In genomic region chr1:232376632-232377493, GRCh38 we compare ENCODE assay signal across 29 cellular contexts.
DNase-seq lines count a peak whose midpoint lies in the region; ATAC-seq, FAIRE-seq and TF ChIP-seq lines count a peak whose summit lies in the region.
"Had no signal": no experiment of that assay in that cellular context is flagged by ENCODE, and none has a peak within 500 bp of the region (broad histone marks: within the 10 kb centered on the region; RNA-seq: fewer than 3 reads in every experiment).

No MANE protein-coding gene starts in this region.

- H2BK20ac ChIP-seq in H1 (ENCODE audit: low read length) = no peak overlapping the region

- H3K18ac ChIP-seq in H1 (ENCODE audit: extremely low read depth, low read length) = no peak overlapping the region

- no peak for FAIRE-seq in H1 (lab: Jason Lieb, UNC)
- FAIRE-seq: colon, GM12892, HepG2, kidney had no signal

- no peaks in the 10 kb centered on the region for H3K9me3 ChIP-seq in right atrium auricular region
- H3K9me3 ChIP-seq in H1 (ENCODE audit: insufficient read depth in 2 of 2, low read depth in 1 of 2, low read length in 1 of 2) = no peaks in the 10 kb centered on the region
- no peaks in the 10 kb centered on the region for H3K9me3 ChIP-seq in skeletal muscle tissue (ENCODE audit: control insufficient read depth in 3 of 3, low read length in 3 of 3)

- POLR2A ChIA-PET in H1 (lab: Charles Lee; ENCODE audit: partially characterized antibody) = no interaction called here

- no peak overlapping the region for H2BK120ac ChIP-seq in H1 (replicated peaks; ENCODE audit: low read depth, low read length)

- H2BK15ac ChIP-seq in H1 (ENCODE audit: low read length) = no peak overlapping the region

- no peak for DNase-seq in Right ventricle myocardium inferior (ENCODE audit: missing footprints)
- DNase-seq in right atrium auricular region (ENCODE audit: low spot score) = no peak
- no peak for DNase-seq in H1 (ENCODE audit: low read depth in 1 of 2, low spot score in 2 of 2)
- DNase-seq in left ventricle myocardium superior = no peak
- DNase-seq in NCI-H1105 (lab: John Stamatoyannopoulos, UW) = no peak
- DNase-seq in cortex of kidney (lab: John Stamatoyannopoulos, UW) = no peak
- DNase-seq in NCI-H1694 treated with DMSO at 0.1 percent for 48 hours (lab: John Stamatoyannopoulos, UW) = no peak
- DNase-seq: 8988T; activated CD4-positive, alpha-beta T cell treated with anti-CD3 and anti-CD28 coated beads, Interleukin-2, amount 10 ng/mL, durations not matched to agents 24 days and 14 days; activated effector memory CD4-positive, alpha-beta T cell treated with anti-CD3 and anti-CD28 coated beads, Interleukin-2, amount 50 U/mL, for 16 hours; activated T-cell treated with anti-CD3 and anti-CD28 coated beads, Interleukin-2, amount 50 U/mL, for 24 hours; aorta; COR-L47; effector CD4-positive, alpha-beta T cell; H9; Karpas-422; kidney; NCI-H1436; NCI-H2107; NCI-H345; T1000 had no signal

- TF ChIP-seq RAD21 in H1 (IDR thresholded peaks at IDR 0.05 in 1 of 2, conservative IDR thresholded peaks at IDR 0.05 in 1 of 2; ENCODE audit: low read depth in 2 of 2, low read length in 2 of 2) = no peak

- no peak overlapping the region for H2AFZ ChIP-seq in H1 (ENCODE audit: low read length)

- intact Hi-C loops in Right ventricle myocardium inferior (cut with DNase I) = loop anchor here (5.0 kb wide), 1 partner anchor 55 kb away; no protein-coding TSS in a partner anchor
- intact Hi-C loops in left ventricle myocardium superior (cut with micrococcal nuclease) = no loop called here

- no peak overlapping the region for H3K56ac ChIP-seq in H1 (replicated peaks; ENCODE audit: insufficient read length, low read depth, low read length)

- no peak overlapping the region for H2AK5ac ChIP-seq in H1 (ENCODE audit: low read depth, low read length)

- H3K79me1 ChIP-seq in H1 (ENCODE audit: low read depth, low read length) = no peaks in the 10 kb centered on the region

- H3K27ac ChIP-seq in right atrium auricular region (no peak overlapping the region), H1 (ENCODE audit: low read depth, low read length) (no peak overlapping the region), skeletal muscle tissue (ENCODE audit: low read depth, low read length) (peak overlapping the region; percentile 43)
- H3K27ac ChIP-seq: epithelial cell of prostate had no signal

- H3K4me1 ChIP-seq in right atrium auricular region (peaks cover 0 to 34% of the 10 kb centered on the region in 2 donors), H1 (replicated peaks in 1 of 4; ENCODE audit: control insufficient read depth in 3 of 4, insufficient read depth in 4 of 4, low read length in 3 of 4) (peaks cover 0 to 2% (median 0%) of the 10 kb centered on the region in 4 experiments; a peak in 2 of 7 replicates), skeletal muscle tissue (ENCODE audit: control insufficient read depth in 3 of 3, insufficient read depth in 3 of 3, low read length in 3 of 3) (peaks cover 23 to 30% (median 24%) of the 10 kb centered on the region in 3 donors)

- H4K5ac ChIP-seq in H1 (ENCODE audit: insufficient read length, low read depth, low read length) = no peak overlapping the region

- TF ChIP-seq CTCF in right atrium auricular region (IDR thresholded peaks at IDR 0.05) = no peak
- TF ChIP-seq CTCF in H1 (IDR thresholded peaks at IDR 0.05; ENCODE audit: control extremely low read depth in 1 of 3, insufficient read depth in 1 of 3, low read depth in 1 of 3, low read length in 3 of 3) = no peak

- H4K91ac ChIP-seq in H1 (replicated peaks; ENCODE audit: insufficient read length, low read length) = no peak overlapping the region

- WGBS in H1 (ENCODE audit: extremely low coverage in 1 of 2, insufficient coverage in 1 of 2, insufficient read length in 1 of 2, insufficient replicate concordance in 2 of 2, low coverage in 1 of 2, low lambda C conversion rate in 2 of 2, missing lambda C conversion rate in 1 of 2), 2 experiments = 89% methylated on average over 16 of the region's 16 CpGs; no CpG with 5 or more reads in 1 of the 2 experiments

- H3K4me3 ChIP-seq in right atrium auricular region (no peak overlapping the region), H1 (ENCODE audit: extremely low read depth in 1 of 4, insufficient read depth in 2 of 4, low read depth in 3 of 4, low read length in 4 of 4) (no peak overlapping the region), skeletal muscle tissue (ENCODE audit: low read length in 3 of 3) (peak overlapping the region in 2 of 3 donors; percentile 31 to 37)

- no peak overlapping the region for H3K23ac ChIP-seq in H1 (ENCODE audit: insufficient read length)

- no peaks in the 10 kb centered on the region for H4K20me1 ChIP-seq in H1 (replicated peaks in 1 of 2; ENCODE audit: control insufficient read depth in 1 of 2, insufficient read depth in 2 of 2, low read length in 2 of 2)

- H2BK5ac ChIP-seq in H1 (ENCODE audit: low read depth, low read length) = no peak overlapping the region

- H3K27me3 ChIP-seq in right atrium auricular region (no peaks in the 10 kb centered on the region), H1 (replicated peaks in 1 of 4; ENCODE audit: control insufficient read depth in 3 of 4, extremely low read depth in 1 of 4, insufficient read depth in 3 of 4, low read length in 3 of 4) (no peaks in the 10 kb centered on the region; a peak in 1 of 7 replicates), skeletal muscle tissue (ENCODE audit: control insufficient read depth in 3 of 3, insufficient read depth in 3 of 3, low read length in 3 of 3) (no peaks in the 10 kb centered on the region)

- no peak overlapping the region for H3K9ac ChIP-seq in H1 (replicated peaks in 1 of 4; ENCODE audit: extremely low read depth in 1 of 4, low read depth in 3 of 4, low read length in 3 of 4)
- no peak overlapping the region for H3K9ac ChIP-seq in skeletal muscle tissue (ENCODE audit: low read depth in 1 of 3, low read length in 3 of 3)

- H3K23me2 ChIP-seq in H1 (ENCODE audit: low read depth, low read length) = no peaks in the 10 kb centered on the region

- peak; percentile 70 for ATAC-seq in Right ventricle myocardium inferior
- peak; percentile 75 for ATAC-seq in left ventricle myocardium superior
- ATAC-seq: HepG2; Panc1; stimulated activated memory B cell treated with anti-CD40 and anti-IgM and Interleukin-4, amounts not matched to agents 10 μg/mL and 1 μg/mL and 100 μg/mL, for 72 hours; WTC11 had no signal

- peak overlapping the region; percentile 42; the same call in 1 of the 2 replicates for H4K8ac ChIP-seq in H1 (ENCODE audit: extremely low read depth, insufficient read depth, low read length)

- no peaks in the 10 kb centered on the region for H3K36me3 ChIP-seq in right atrium auricular region
- H3K36me3 ChIP-seq in H1 (ENCODE audit: control insufficient read depth in 2 of 4, insufficient read depth in 4 of 4, low read length in 3 of 4) = no peaks in the 10 kb centered on the region
- no peaks in the 10 kb centered on the region for H3K36me3 ChIP-seq in skeletal muscle tissue (ENCODE audit: control insufficient read depth in 3 of 3, insufficient read depth in 3 of 3, low read length in 3 of 3)

- H2BK12ac ChIP-seq in H1 (ENCODE audit: low read depth, low read length) = no peak overlapping the region; the same call in 1 of the 2 replicates

- no peak overlapping the region for H3K4me2 ChIP-seq in H1 (ENCODE audit: insufficient read depth in 1 of 2, low read depth in 2 of 2, low read length in 2 of 2)

- TF ChIP-seq EP300 in H1 (IDR thresholded peaks at IDR 0.05; ENCODE audit: borderline replicate concordance in 1 of 2, low read depth in 2 of 2, low read length in 2 of 2) = no peak

- H3K79me2 ChIP-seq in H1 (ENCODE audit: control insufficient read depth in 1 of 2, insufficient read depth in 2 of 2, low read length in 2 of 2) = no peaks in the 10 kb centered on the region

- CTCF ChIA-PET in H1 (lab: Charles Lee; ENCODE audit: partially characterized antibody) = interaction anchor here (1.1 kb wide), 1 partner anchor 10 kb away, joined by 3 read pairs; no protein-coding TSS in a partner anchor

- TF ChIP-seq POLR2A in H1 (IDR thresholded peaks at IDR 0.05; ENCODE audit: control extremely low read depth in 1 of 2, low read depth in 2 of 2, low read length in 2 of 2) = no peak

- no peak overlapping the region for H3K4ac ChIP-seq in H1 (replicated peaks; ENCODE audit: insufficient read length, low read depth, low read length)

- no peak overlapping the region for H3K14ac ChIP-seq in H1 (ENCODE audit: insufficient read length)

TF ChIP-seq in H1, 55 proteins besides CTCF, POLR2A, EP300 and RAD21:
- no peak for TF ChIP-seq SIX5 (IDR thresholded peaks at IDR 0.05; ENCODE audit: low read depth, low read length)
- TF ChIP-seq JUND (IDR thresholded peaks at IDR 0.05; ENCODE audit: low read length) = no peak
- no peak for TF ChIP-seq CREB1 (IDR thresholded peaks at IDR 0.05)
- TF ChIP-seq KDM5A (IDR thresholded peaks at IDR 0.05; ENCODE audit: low read length) = no peak
- TF ChIP-seq YY1 (IDR thresholded peaks at IDR 0.05; ENCODE audit: low read depth, low read length) = no peak
- no peak for TF ChIP-seq PHF8 (conservative IDR thresholded peaks at IDR 0.05; ENCODE audit: low read depth, low read length)
- no peak for TF ChIP-seq RXRA (IDR thresholded peaks at IDR 0.05; ENCODE audit: insufficient read depth, low read depth, low read length)
- TF ChIP-seq RBBP5 (IDR thresholded peaks at IDR 0.05; ENCODE audit: borderline replicate concordance, low read depth, low read length) = no peak
- no peak for TF ChIP-seq SUZ12 (IDR thresholded peaks at IDR 0.05; ENCODE audit: low read length)
- no peak for TF ChIP-seq MAFK (IDR thresholded peaks at IDR 0.05; ENCODE audit: low read depth, low read length)

Comparison
In these comparisons a context has a peak if more than half of its experiments do, and no peak if none do; other contexts are left out.
1. H3K4me3 ChIP-seq: peak in skeletal muscle tissue (2 of 3); none in right atrium auricular region (0 of 2) and H1 (0 of 4).